ENCODE assay signal across 8 cellular contexts in the genomic region with DNA sequence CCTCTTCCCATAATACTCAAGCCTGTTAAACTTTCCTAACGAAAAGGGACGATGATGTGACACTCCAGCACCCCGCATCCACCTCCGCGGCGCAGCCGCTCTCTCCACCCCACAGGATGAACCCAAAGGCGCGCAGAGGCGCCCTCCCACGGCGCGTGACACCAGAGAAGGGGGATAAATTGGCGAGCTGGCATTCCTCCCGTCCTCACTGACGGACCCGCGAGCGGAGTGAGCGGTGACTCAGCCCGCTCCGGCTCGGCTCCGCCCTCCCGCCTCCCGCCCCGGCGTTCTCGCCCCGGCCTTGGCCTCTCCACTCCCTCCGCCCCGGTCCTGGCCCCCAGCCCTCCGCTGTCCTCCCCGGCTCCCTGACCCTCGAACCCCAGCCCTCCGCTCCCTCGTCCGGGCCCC. TPM values are rescaled to one million over a fixed set of nuclear protein-coding genes. Genes with fewer than 3 reads are reported as not detected.
A peak's percentile ranks its signal among the peaks of the same experiment; 100 is the strongest.
DNase-seq lines count a peak whose midpoint lies in the region; ATAC-seq and TF ChIP-seq lines count a peak whose summit lies in the region.

No MANE protein-coding gene starts in this region.

- H3K27me3 Mint-ChIP-seq in naive B cell, result no peaks in the 10 kb centered on the region

- H4K20me1 ChIP-seq in OCI-LY1 (ENCODE audit: insufficient read depth, low read length), result no peaks in the 10 kb centered on the region

- no peaks in the 10 kb centered on the region for H3K9me3 ChIP-seq in OCI-LY1 (ENCODE audit: low read length)
- H3K9me3 ChIP-seq in esophagus squamous epithelium, result no peaks in the 10 kb centered on the region

- DNase-seq in COLO668 (lab: John Stamatoyannopoulos, UW; ENCODE audit: unreplicated experiment) (peak; percentile 97), esophagus squamous epithelium (lab: John Stamatoyannopoulos, UW) (no peak), naive B cell (peak; percentile 25)
- DNase-seq in activated T-cell treated with anti-CD3 and anti-CD28 coated beads, Interleukin-2, amount 50 U/mL, for 48 hours, result peak; percentile 82 to 87
- DNase-seq in stimulated activated effector memory CD8-positive, alpha-beta T cell treated with anti-CD3 and anti-CD28 coated beads, Interleukin-12 subunit alpha, Interleukin-12 subunit beta, amount 100 ng/mL, for 72 hours (ENCODE audit: low spot score in 2 of 2), result peak; percentile 59 to 80

- peak in 2 of 4 donors; percentile 12 to 29 for TF ChIP-seq POLR2A in esophagus squamous epithelium (IDR thresholded peaks at IDR 0.05)

- peak; percentile 40 for ATAC-seq in GM19397 (IDR thresholded peaks at IDR 0.05; ENCODE audit: unreplicated experiment)
- ATAC-seq in HG03565 (IDR thresholded peaks at IDR 0.05; ENCODE audit: unreplicated experiment), result peak; percentile 39
- peak; percentile 33 to 37 for ATAC-seq in naive B cell (ENCODE audit: low read depth in 2 of 2)
- peak; percentile 92 for ATAC-seq in stimulated activated effector memory CD8-positive, alpha-beta T cell treated with anti-CD3 and anti-CD28 coated beads, Interleukin-12 subunit alpha, Interleukin-12 subunit beta, amount 100 ng/mL, for 72 hours

- H3K4me3 ChIP-seq in OCI-LY1 (ENCODE audit: low read depth, low read length, poor library complexity, severe bottlenecking) (peak overlapping the region; percentile 91), esophagus squamous epithelium (peak overlapping the region; percentile 74 to 100 (median 92))

- peaks cover 53% of the 10 kb centered on the region for H3K4me1 ChIP-seq in OCI-LY1 (ENCODE audit: insufficient read depth, low read length, severe bottlenecking)
- peaks cover 9 to 33% (median 16%) of the 10 kb centered on the region in 3 donors for H3K4me1 ChIP-seq in esophagus squamous epithelium

- peak overlapping the region; percentile 90 to 98 (median 95) for H3K4me3 Mint-ChIP-seq in naive B cell
- peak overlapping the region; percentile 96 for H3K4me3 Mint-ChIP-seq in stimulated activated effector memory CD8-positive, alpha-beta T cell treated with anti-CD3 and anti-CD28 coated beads, Interleukin-12 subunit alpha, Interleukin-12 subunit beta, amount 100 ng/mL, for 72 hours

- peaks cover 37 to 51% (median 43%) of the 10 kb centered on the region in 3 donors for H3K4me1 Mint-ChIP-seq in naive B cell
- peaks cover 33% of the 10 kb centered on the region for H3K4me1 Mint-ChIP-seq in stimulated activated effector memory CD8-positive, alpha-beta T cell treated with anti-CD3 and anti-CD28 coated beads, Interleukin-12 subunit alpha, Interleukin-12 subunit beta, amount 100 ng/mL, for 72 hours

- H3K4me2 ChIP-seq in OCI-LY1 (ENCODE audit: low read length), result peak overlapping the region; percentile 94

- peak overlapping the region; percentile 83 to 97 (median 92) for H3K27ac Mint-ChIP-seq in naive B cell
- H3K27ac Mint-ChIP-seq in stimulated activated effector memory CD8-positive, alpha-beta T cell treated with anti-CD3 and anti-CD28 coated beads, Interleukin-12 subunit alpha, Interleukin-12 subunit beta, amount 100 ng/mL, for 72 hours, result peak overlapping the region; percentile 96

- peaks cover 54% of the 10 kb centered on the region for H3K79me2 ChIP-seq in OCI-LY1 (ENCODE audit: insufficient read depth, low read length)

- WGBS in esophagus squamous epithelium, 2 donors, result 0% methylated on average over 3 to 9 of the region's 38 CpGs

- no peaks in the 10 kb centered on the region for H3F3A ChIP-seq in OCI-LY1 (ENCODE audit: insufficient read depth, low read length)

- H3K27ac ChIP-seq in OCI-LY1 (ENCODE audit: low read depth, low read length, poor library complexity, severe bottlenecking) (peak overlapping the region; percentile 77), esophagus squamous epithelium (peak overlapping the region; percentile 94 to 99 (median 98))

- H3K9me2 ChIP-seq in OCI-LY1 (ENCODE audit: low read depth, low read length), result no peaks in the 10 kb centered on the region

- H3K9me3 Mint-ChIP-seq in naive B cell, result no peaks in the 10 kb centered on the region
- no peaks in the 10 kb centered on the region for H3K9me3 Mint-ChIP-seq in stimulated activated effector memory CD8-positive, alpha-beta T cell treated with anti-CD3 and anti-CD28 coated beads, Interleukin-12 subunit alpha, Interleukin-12 subunit beta, amount 100 ng/mL, for 72 hours

- H3K27me3 ChIP-seq in OCI-LY1 (ENCODE audit: insufficient read depth, low read length) (no peaks in the 10 kb centered on the region), esophagus squamous epithelium (no peaks in the 10 kb centered on the region)

- H3K36me3 Mint-ChIP-seq in naive B cell, result no peaks in the 10 kb centered on the region
- peaks cover 12% of the 10 kb centered on the region for H3K36me3 Mint-ChIP-seq in stimulated activated effector memory CD8-positive, alpha-beta T cell treated with anti-CD3 and anti-CD28 coated beads, Interleukin-12 subunit alpha, Interleukin-12 subunit beta, amount 100 ng/mL, for 72 hours

- peak; percentile 48 for TF ChIP-seq CTCF in OCI-LY1 (IDR thresholded peaks at IDR 0.05; ENCODE audit: low read length)
- TF ChIP-seq CTCF in esophagus squamous epithelium (IDR thresholded peaks at IDR 0.05), result peak in 1 of 6 experiments; percentile 12

- H3K9ac ChIP-seq in OCI-LY1 (ENCODE audit: low read length), result peak overlapping the region; percentile 97

- H3K36me3 ChIP-seq in OCI-LY1 (ENCODE audit: insufficient read depth, low read length) (peaks cover 15% of the 10 kb centered on the region), esophagus squamous epithelium (no peaks in the 10 kb centered on the region)

- H2AFZ ChIP-seq in OCI-LY1 (ENCODE audit: low read length), result no peak overlapping the region

- intact Hi-C loops in esophagus squamous epithelium (cut with DNase I), result no loop called here

RNA-seq across cellular contexts. Expression of gene TUBGCP3, which starts 0.6 kb away (rescaled TPM):
- 10 to 100 TPM; 12.9 to 29.4 (median 18.9) TPM for total RNA-seq in esophagus squamous epithelium
- polyA plus RNA-seq in naive B cell (ENCODE audit: low read depth in 6 of 6), result 10 to 100 TPM; 13.3 to 24.4 (median 16.5) TPM

Comparison
In these comparisons a context has a peak if more than half of its experiments do, and no peak if none do; other contexts are left out.
1. ATAC-seq: peak in every context shown above with its lines; median percentile 92 in stimulated activated effector memory CD8-positive, alpha-beta T cell treated with anti-CD3 and anti-CD28 coated beads, Interleukin-12 subunit alpha, Interleukin-12 subunit beta, amount 100 ng/mL, for 72 hours; 40 in GM19397; 39 in HG03565; 35 in naive B cell.